ENCODE assay signal across 13 cellular contexts in genomic region chr18:9701604-9702324, GRCh38. TPM values are rescaled to one million over a fixed set of nuclear protein-coding genes. Genes with fewer than 3 reads are reported as not detected.
A peak's percentile ranks its signal among the peaks of the same experiment; 100 is the strongest.
DNase-seq lines count a peak whose midpoint lies in the region; ATAC-seq and TF ChIP-seq lines count a peak whose summit lies in the region.
"Had no signal": no experiment of that assay in that cellular context is flagged by ENCODE, and none has a peak within 500 bp of the region (broad histone marks: within the 10 kb centered on the region; RNA-seq: fewer than 3 reads in every experiment).

No MANE protein-coding gene starts in this region.

- no peak overlapping the region for H3K27ac Mint-ChIP-seq in natural killer cell treated with Interleukin-12 subunit alpha and Interleukin-12 subunit beta and Interleukin-15 and Interleukin-18, amount 100 ng/mL, for 72 hours

- H3K9me3 ChIP-seq in BLaER1 treated with 17β-estradiol and CSF1 and Interleukin-3, amounts not matched to agents 10 nM and 100 nM (replicated peaks in 1 of 11) = no peaks in the 10 kb centered on the region

- ATAC-seq in foreskin keratinocyte (peak; percentile 75), GM21367 (IDR thresholded peaks at IDR 0.05; ENCODE audit: unreplicated experiment) (no peak)
- ATAC-seq in natural killer cell treated with Interleukin-12 subunit alpha and Interleukin-12 subunit beta and Interleukin-15 and Interleukin-18, amount 100 ng/mL, for 72 hours = no peak
- ATAC-seq: left colon had no signal

- peaks cover 28 to 29% of the 10 kb centered on the region in 2 donors for H3K27me3 Mint-ChIP-seq in natural killer cell treated with Interleukin-12 subunit alpha and Interleukin-12 subunit beta and Interleukin-15 and Interleukin-18, amount 100 ng/mL, for 72 hours

- peaks cover 10 to 63% (median 32%) of the 10 kb centered on the region in 10 experiments for H3K4me1 ChIP-seq in BLaER1 treated with 17β-estradiol and CSF1 and Interleukin-3, amounts not matched to agents 10 nM and 100 nM
- peaks cover 18% of the 10 kb centered on the region for H3K4me1 ChIP-seq in foreskin keratinocyte

- TF ChIP-seq CTCF in GM06990 (IDR thresholded peaks at IDR 0.05; ENCODE audit: insufficient read depth, low read length, poor library complexity, severe bottlenecking) (no peak), foreskin keratinocyte (conservative IDR thresholded peaks at IDR 0.05) (no peak)

- H3K4me3 ChIP-seq in BLaER1 treated with 17β-estradiol and CSF1 and Interleukin-3, amounts not matched to agents 10 nM and 100 nM = no peak overlapping the region
- H3K4me3 ChIP-seq in GM06990 (replicated peaks; ENCODE audit: low read depth, low read length) = no peak overlapping the region

- peak; percentile 47 for DNase-seq in GM06990 (ENCODE audit: extremely low read depth, insufficient read length)
- peak; percentile 49 for DNase-seq in NCI-H69 (lab: John Stamatoyannopoulos, UW)
- peak in 1 of 2 donors; percentile 43 for DNase-seq in foreskin keratinocyte
- DNase-seq in T-helper 2 cell = no peak
- DNase-seq in natural killer cell treated with Interleukin-12 subunit alpha and Interleukin-12 subunit beta and Interleukin-15 and Interleukin-18, amount 100 ng/mL, for 72 hours (ENCODE audit: low spot score) = no peak
- DNase-seq: activated CD4-positive, alpha-beta T cell treated with anti-CD3 and anti-CD28 coated beads, Interleukin-2, amount 50 U/mL, for 1 hour; amygdala; effector memory CD4-positive, alpha-beta T cell; left colon; NCI-H510A treated with DMSO at 0.1 percent for 48 hours; occipital lobe had no signal

- H3K36me3 Mint-ChIP-seq in natural killer cell treated with Interleukin-12 subunit alpha and Interleukin-12 subunit beta and Interleukin-15 and Interleukin-18, amount 100 ng/mL, for 72 hours = no peaks in the 10 kb centered on the region

- H3K27me3 ChIP-seq in BLaER1 treated with 17β-estradiol and CSF1 and Interleukin-3, amounts not matched to agents 10 nM and 100 nM = peaks cover 0 to 10% (median 7%) of the 10 kb centered on the region in 11 experiments; a peak in 18 of 22 replicates
- H3K27me3 ChIP-seq in GM06990 (replicated peaks; ENCODE audit: control insufficient read depth, insufficient read depth, low read length) (no peaks in the 10 kb centered on the region), foreskin keratinocyte (no peaks in the 10 kb centered on the region)

- peak overlapping the region; percentile 29 to 84 (median 66) for H3K4me2 ChIP-seq in BLaER1 treated with 17β-estradiol and CSF1 and Interleukin-3, amounts not matched to agents 10 nM and 100 nM

- H3K4me1 Mint-ChIP-seq in natural killer cell treated with Interleukin-12 subunit alpha and Interleukin-12 subunit beta and Interleukin-15 and Interleukin-18, amount 100 ng/mL, for 72 hours (ENCODE audit: low read depth in 2 of 2) = peaks cover 4 to 7% of the 10 kb centered on the region in 2 donors

- no peaks in the 10 kb centered on the region for H3K36me3 ChIP-seq in BLaER1 treated with 17β-estradiol and CSF1 and Interleukin-3, amounts not matched to agents 10 nM and 100 nM
- no peaks in the 10 kb centered on the region for H3K36me3 ChIP-seq in GM06990 (ENCODE audit: control insufficient read depth, insufficient read depth, low read length)

- no peaks in the 10 kb centered on the region for H3K9me3 Mint-ChIP-seq in natural killer cell treated with Interleukin-12 subunit alpha and Interleukin-12 subunit beta and Interleukin-15 and Interleukin-18, amount 100 ng/mL, for 72 hours

- no peak overlapping the region for H3K4me3 Mint-ChIP-seq in natural killer cell treated with Interleukin-12 subunit alpha and Interleukin-12 subunit beta and Interleukin-15 and Interleukin-18, amount 100 ng/mL, for 72 hours

- H4K20me1 ChIP-seq in BLaER1 treated with 17β-estradiol and CSF1 and Interleukin-3, amounts not matched to agents 10 nM and 100 nM = no peaks in the 10 kb centered on the region

- H3K27ac ChIP-seq in BLaER1 treated with 17β-estradiol and CSF1 and Interleukin-3, amounts not matched to agents 10 nM and 100 nM = peak overlapping the region in 4 of 11 experiments; percentile 42 to 73 (median 62); a peak in 7 of 22 replicates
- peak overlapping the region; percentile 3 for H3K27ac ChIP-seq in foreskin keratinocyte

- H3K9ac ChIP-seq in BLaER1 treated with 17β-estradiol and CSF1 and Interleukin-3, amounts not matched to agents 10 nM and 100 nM = peak overlapping the region in 2 of 11 experiments; percentile 44 to 49; a peak in 4 of 22 replicates

RNA-seq across cellular contexts. Expression of gene RAB31, which starts 6.3 kb away (rescaled TPM):
- total RNA-seq in foreskin keratinocyte = 35.2 and 51.7 TPM in 2 replicates
- polyA plus RNA-seq in foreskin keratinocyte = 19.1 and 23.9 TPM in 2 replicates
- total RNA-seq in natural killer cell treated with Interleukin-12 subunit alpha and Interleukin-12 subunit beta and Interleukin-15 and Interleukin-18, amount 100 ng/mL, for 72 hours = 1 to 10 TPM; 1.7 to 6.9 TPM

Comparison
In these comparisons a context has a peak if more than half of its experiments do, and no peak if none do; other contexts are left out.
1. DNase-seq: peak in GM06990 (single experiment) and NCI-H69 (single experiment); none in T-helper 2 cell (0 of 5) and natural killer cell treated with Interleukin-12 subunit alpha and Interleukin-12 subunit beta and Interleukin-15 and Interleukin-18, amount 100 ng/mL, for 72 hours (single experiment).